Comparison of ENCODE assay signal across 26 cellular contexts in the genomic region with DNA sequence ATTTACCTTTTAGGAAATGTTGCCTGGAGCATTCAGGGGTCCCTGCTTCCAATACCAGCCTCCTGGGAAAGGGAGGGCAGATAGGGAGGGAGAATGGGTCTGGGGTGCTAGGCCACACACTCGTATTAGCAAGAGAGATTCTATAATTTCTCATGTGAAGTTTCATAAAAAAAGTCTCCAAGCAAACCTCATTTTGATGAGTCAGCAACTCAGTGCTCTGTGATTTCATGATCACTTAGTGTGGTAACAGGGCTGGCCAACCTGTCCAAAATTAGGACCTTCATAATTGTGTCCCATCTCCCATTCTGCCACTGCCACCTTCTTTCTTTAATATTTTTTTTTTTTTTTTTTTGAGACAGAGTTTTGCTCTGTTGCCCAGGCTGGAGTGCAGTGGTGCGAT. TPM values are rescaled to one million over a fixed set of nuclear protein-coding genes. Genes with fewer than 3 reads are reported as not detected.
"Had no signal": no experiment of that assay in that cellular context is flagged by ENCODE, and none has a peak within 500 bp of the region (broad histone marks: within the 10 kb centered on the region; RNA-seq: fewer than 3 reads in every experiment).

No MANE protein-coding gene starts in this region.

- H3K27me3 ChIP-seq: sigmoid colon had no signal

- H3K4me3 ChIP-seq: left ventricle myocardium inferior, lung, mucosa of descending colon, pancreas, prostate gland, sigmoid colon, spleen, suprapubic skin, thoracic aorta, tibial artery, upper lobe of right lung had no signal

- ATAC-seq: mucosa of descending colon; naive thymus-derived CD4-positive, alpha-beta T cell; pancreas; right cardiac atrium; stimulated activated effector memory CD8-positive, alpha-beta T cell treated with anti-CD3 and anti-CD28 coated beads, Interleukin-12 subunit alpha, Interleukin-12 subunit beta, amount 100 ng/mL, for 72 hours; upper lobe of right lung had no signal

- DNase-seq: islet precursor cell; left ventricle myocardium inferior; mesendoderm; midbrain; mucosa of descending colon; naive thymus-derived CD4-positive, alpha-beta T cell; nucleus accumbens; pancreas; posterior cingulate gyrus; retina; right cardiac atrium; sigmoid colon; small intestine; spleen; stimulated activated CD4-positive, alpha-beta T cell treated with anti-CD3 and anti-CD28 coated beads, Interleukin-4, amount 100 ng/mL, for 24 hours; stimulated activated naive CD4-positive, alpha-beta T cell; tibial artery; trophoblast cell; upper lobe of right lung had no signal

- H3K4me1 ChIP-seq: left ventricle myocardium inferior, pancreas, prostate gland, spleen, suprapubic skin, upper lobe of right lung had no signal

- H3K27ac ChIP-seq: left ventricle myocardium inferior, pancreas, prostate gland, sigmoid colon, spleen, suprapubic skin, thoracic aorta, tibial artery, upper lobe of right lung had no signal

- FAIRE-seq: pancreas, small intestine, urothelium cell line had no signal

- H3K9me3 ChIP-seq: left ventricle myocardium inferior, mucosa of descending colon, pancreas, prostate gland, sigmoid colon, spleen, suprapubic skin, thoracic aorta, tibial artery, upper lobe of right lung had no signal

- H3K36me3 ChIP-seq: left ventricle myocardium inferior, pancreas, prostate gland, sigmoid colon, spleen, suprapubic skin, thoracic aorta, tibial artery, upper lobe of right lung had no signal

RNA-seq across cellular contexts. Expression of a gene that starts 41.4 kb away (rescaled TPM):
- total RNA-seq: left ventricle myocardium inferior; lower leg skin; naive thymus-derived CD4-positive, alpha-beta T cell; right cardiac atrium; spleen; suprapubic skin; upper lobe of right lung had no signal
- polyA plus RNA-seq: naive thymus-derived CD4-positive, alpha-beta T cell; right cardiac atrium had no signal
